In genomic region chr9:109793921-109794320, GRCh38 we compare ENCODE assay signal across 1 cellular context.
TF ChIP-seq lines count a peak whose summit lies in the region.

No MANE protein-coding gene starts in this region.

TF ChIP-seq in SK-N-SH, 30 proteins besides CTCF, POLR2A, EP300 and RAD21 (continued from another document):
- TF ChIP-seq REST (IDR thresholded peaks at IDR 0.05; ENCODE audit: low read depth, low read length), result no peak
- TF ChIP-seq TEAD4 (IDR thresholded peaks at IDR 0.05; ENCODE audit: borderline replicate concordance, insufficient read depth), result no peak
- TF ChIP-seq EZH2phosphoT487 (IDR thresholded peaks at IDR 0.05; ENCODE audit: borderline replicate concordance, low read depth), result no peak
- TF ChIP-seq TCF12 (IDR thresholded peaks at IDR 0.05), result no peak
- TF ChIP-seq FOXJ3 (CRISPR knock-in tag; IDR thresholded peaks at IDR 0.05), result no peak
